Comparison of ENCODE assay signal across 10 cellular contexts in genomic region chr3:19931767-19932188, GRCh38. TPM values are rescaled to one million over a fixed set of nuclear protein-coding genes. Genes with fewer than 3 reads are reported as not detected.
DNase-seq lines count a peak whose midpoint lies in the region; ATAC-seq and TF ChIP-seq lines count a peak whose summit lies in the region.
"Had no signal": no experiment of that assay in that cellular context is flagged by ENCODE, and none has a peak within 500 bp of the region (broad histone marks: within the 10 kb centered on the region; RNA-seq: fewer than 3 reads in every experiment).

No MANE protein-coding gene starts in this region.

- peaks cover 0 to 11% (median 4%) of the 10 kb centered on the region in 7 donors for H3K27me3 ChIP-seq in heart right ventricle

- H3K9me3 Mint-ChIP-seq in activated naive CD8-positive, alpha-beta T cell treated with anti-CD3 and anti-CD28 coated beads, Interleukin-2, amount 50 U/mL, for 24 hours = peaks cover 5% of the 10 kb centered on the region
- H3K9me3 Mint-ChIP-seq: IgD-negative memory B cell had no signal

- TF ChIP-seq CTCF in heart right ventricle (IDR thresholded peaks at IDR 0.05) = no peak

- H3K4me3 ChIP-seq in heart right ventricle = no peak overlapping the region

- H3K27me3 Mint-ChIP-seq in activated naive CD8-positive, alpha-beta T cell treated with anti-CD3 and anti-CD28 coated beads, Interleukin-2, amount 50 U/mL, for 24 hours = peaks cover 8% of the 10 kb centered on the region
- H3K27me3 Mint-ChIP-seq: IgD-negative memory B cell had no signal

- H3K36me3 Mint-ChIP-seq in activated naive CD8-positive, alpha-beta T cell treated with anti-CD3 and anti-CD28 coated beads, Interleukin-2, amount 50 U/mL, for 24 hours (ENCODE audit: low read depth) = no peaks in the 10 kb centered on the region

- peaks cover 36% of the 10 kb centered on the region for H3K4me1 Mint-ChIP-seq in activated naive CD8-positive, alpha-beta T cell treated with anti-CD3 and anti-CD28 coated beads, Interleukin-2, amount 50 U/mL, for 24 hours

- H3K4me3 Mint-ChIP-seq in activated naive CD8-positive, alpha-beta T cell treated with anti-CD3 and anti-CD28 coated beads, Interleukin-2, amount 50 U/mL, for 24 hours = peak overlapping the region; percentile 38

- H3K9me3 ChIP-seq in heart right ventricle = no peaks in the 10 kb centered on the region

- ATAC-seq in GM21447 (IDR thresholded peaks at IDR 0.05; ENCODE audit: unreplicated experiment) = peak; percentile 54
- peak; percentile 49 for ATAC-seq in HG03442 (IDR thresholded peaks at IDR 0.05; ENCODE audit: unreplicated experiment)
- ATAC-seq in activated naive CD8-positive, alpha-beta T cell treated with anti-CD3 and anti-CD28 coated beads, Interleukin-2, amount 50 U/mL, for 24 hours = peak; percentile 53
- ATAC-seq in sciatic nerve = no peak
- ATAC-seq in heart right ventricle = no peak

- WGBS in heart right ventricle, 2 donors = 81 to 84% methylated on average over 1 of the region's 1 CpG

- DNase-seq in EH (ENCODE audit: low read depth) (peak; percentile 30), sciatic nerve (ENCODE audit: low spot score) (no peak), heart right ventricle (no peak), SHP77 treated with DMSO at 0.1 percent for 48 hours (lab: John Stamatoyannopoulos, UW) (no peak), NCI-H345 (lab: John Stamatoyannopoulos, UW) (no peak)
- no peak for DNase-seq in activated naive CD8-positive, alpha-beta T cell treated with anti-CD3 and anti-CD28 coated beads, Interleukin-2, amount 50 U/mL, for 24 hours

- intact Hi-C loops in sciatic nerve (cut with DNase I) = no loop called here
- intact Hi-C loops in heart right ventricle (cut with DNase I) = no loop called here

- H3K36me3 ChIP-seq in heart right ventricle = no peaks in the 10 kb centered on the region

- H3K27ac ChIP-seq in heart right ventricle = peak overlapping the region in 1 of 10 donors; percentile 74

- peaks cover 0 to 21% (median 0%) of the 10 kb centered on the region in 9 donors for H3K4me1 ChIP-seq in heart right ventricle

- H3K27ac Mint-ChIP-seq in activated naive CD8-positive, alpha-beta T cell treated with anti-CD3 and anti-CD28 coated beads, Interleukin-2, amount 50 U/mL, for 24 hours = peak overlapping the region; percentile 94

RNA-seq across cellular contexts. Expression of gene EFHB, which starts 2.2 kb away (rescaled TPM):
- total RNA-seq in sciatic nerve (8.4 TPM), heart right ventricle (under 1 TPM in 8 of 10 donors, not detected in 2; 0.34 to 0.94 (median 0.64) TPM)
- polyA plus RNA-seq in heart right ventricle = 1 to 10 TPM in 1 of 2 donors, under 1 TPM in 1; 0.19 to 1.6 TPM
- total RNA-seq: Daoy had no signal

RNA-seq across cellular contexts. Expression of gene RAB5A, which starts 15.1 kb away (rescaled TPM):
- total RNA-seq in sciatic nerve (66.9 TPM), heart right ventricle (10 to 100 TPM; 52.2 to 80.9 (median 66.9) TPM)
- polyA plus RNA-seq in heart right ventricle = 10 to 100 TPM; 33.9 to 41.3 TPM

Comparison
In these comparisons a context has a peak if more than half of its experiments do, and no peak if none do; other contexts are left out.
1. ATAC-seq: peak in GM21447 (single experiment), HG03442 (single experiment) and activated naive CD8-positive, alpha-beta T cell treated with anti-CD3 and anti-CD28 coated beads, Interleukin-2, amount 50 U/mL, for 24 hours (single experiment); none in sciatic nerve (single experiment) and heart right ventricle (0 of 8).